In the genomic region with DNA sequence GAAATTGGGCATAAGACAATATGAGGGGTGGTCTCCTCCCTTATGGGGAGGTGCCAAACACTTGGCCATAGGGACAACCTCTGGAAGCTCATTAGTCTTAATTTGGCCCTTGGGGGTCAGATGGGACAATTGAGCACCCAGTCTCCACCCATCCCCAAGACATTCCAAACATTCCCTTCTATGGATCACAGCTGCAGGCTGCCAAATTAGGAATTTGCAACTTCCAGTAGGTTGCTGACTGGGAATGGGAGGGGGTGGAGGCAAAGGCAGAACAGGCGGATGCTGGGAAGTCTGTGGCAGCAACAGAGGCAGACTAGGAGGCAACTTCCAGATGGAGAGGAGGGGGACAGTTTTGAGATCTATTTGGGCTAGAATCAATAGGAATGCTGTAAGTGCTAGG, we compare ENCODE assay signal across 9 cellular contexts. TPM values are rescaled to one million over a fixed set of nuclear protein-coding genes. Genes with fewer than 3 reads are reported as not detected.
DNase-seq lines count a peak whose midpoint lies in the region; TF ChIP-seq lines count a peak whose summit lies in the region.
"Had no signal": no experiment of that assay in that cellular context is flagged by ENCODE, and none has a peak within 500 bp of the region (broad histone marks: within the 10 kb centered on the region; RNA-seq: fewer than 3 reads in every experiment).

No MANE protein-coding gene starts in this region.

- DNase-seq in BJ (ENCODE audit: low read depth) (peak; percentile 57), LHCN-M2 (ENCODE audit: low read depth) (peak; percentile 78), epithelial cell of esophagus (ENCODE audit: low read depth) (peak; percentile 52), nephron progenitor cell (peak; percentile 8), OCI-M1 (lab: John Stamatoyannopoulos, UW) (no peak), mucosa of gallbladder (ENCODE audit: low spot score) (no peak), GOT3 (lab: John Stamatoyannopoulos, UW) (no peak)
- DNase-seq in activated T-cell treated with anti-CD3 and anti-CD28 coated beads, Interleukin-2, amount 50 U/mL, for 48 hours: no peak
- DNase-seq: NCI-H1930 had no signal

- no peak for TF ChIP-seq CTCF in BJ (IDR thresholded peaks at IDR 0.05; ENCODE audit: insufficient read depth, low read depth, low read length)
- TF ChIP-seq CTCF in epithelial cell of esophagus (IDR thresholded peaks at IDR 0.05; ENCODE audit: insufficient read depth, low read depth, low read length, missing control alignments): no peak
- TF ChIP-seq CTCF in nephron progenitor cell (IDR thresholded peaks at IDR 0.05): no peak

- H3K9me3 Mint-ChIP-seq in nephron progenitor cell: no peaks in the 10 kb centered on the region

- CTCF ChIA-PET in BJ (lab: Yijun Ruan, JAX): interaction anchor here (0.9 to 2.1 kb wide), 5 partner anchors 9 to 96 kb away, joined by 3 to 6 read pairs (median 4); a partner anchor contains a TSS

- H3K27me3 ChIP-seq in BJ (ENCODE audit: control insufficient read depth, insufficient read depth, low read length): no peaks in the 10 kb centered on the region

- peaks cover 52% of the 10 kb centered on the region for H3K4me1 Mint-ChIP-seq in nephron progenitor cell

- no peak overlapping the region for H3K4me3 Mint-ChIP-seq in nephron progenitor cell

- no peak overlapping the region for H3K27ac Mint-ChIP-seq in nephron progenitor cell

- H3K36me3 ChIP-seq in BJ (ENCODE audit: control insufficient read depth, insufficient read depth, low read length): peaks cover 3% of the 10 kb centered on the region; the same call in 1 of the 2 replicates

- POLR2A ChIA-PET in BJ (lab: Charles Lee): no interaction called here

- H3K36me3 Mint-ChIP-seq in nephron progenitor cell (ENCODE audit: low read depth): peaks cover 18% of the 10 kb centered on the region

- H3K4me3 ChIP-seq in BJ (ENCODE audit: low read depth, low read length) (no peak overlapping the region), epithelial cell of esophagus (ENCODE audit: low read length) (no peak overlapping the region)

- H3K27me3 Mint-ChIP-seq in nephron progenitor cell (ENCODE audit: low read depth, poor library complexity): peaks cover 4% of the 10 kb centered on the region

RNA-seq across cellular contexts. Expression of a gene that starts 1.4 kb away (rescaled TPM):
- 86.1 and 99.6 TPM in 2 replicates for polyA plus RNA-seq in BJ (2011; rRNA removed)
- polyA minus RNA-seq in BJ (2011; rRNA and poly(A)+ RNA removed): 28.5 and 32.1 TPM in 2 replicates
- 111 and 150 TPM in 2 replicates for total RNA-seq in LHCN-M2 (2014; rRNA removed)
- polyA plus RNA-seq in LHCN-M2 (2012): 95.0 TPM
- 57.2 TPM for total RNA-seq in mucosa of gallbladder

RNA-seq across cellular contexts. Expression of a gene that starts 56.9 kb away (rescaled TPM):
- 5.1 and 9.4 TPM in 2 replicates for polyA plus RNA-seq in BJ (2011; rRNA removed)
- 4.1 and 4.7 TPM in 2 replicates for polyA minus RNA-seq in BJ (2011; rRNA and poly(A)+ RNA removed)
- total RNA-seq in LHCN-M2 (2014; rRNA removed) (7.1 and 10.7 TPM in 2 replicates), mucosa of gallbladder (11.0 TPM)
- 3.7 TPM for polyA plus RNA-seq in LHCN-M2 (2012)

Comparison
In these comparisons a context has a peak if more than half of its experiments do, and no peak if none do; other contexts are left out.
1. DNase-seq: peak in BJ (single experiment), LHCN-M2 (single experiment), epithelial cell of esophagus (single experiment) and nephron progenitor cell (single experiment); none in OCI-M1 (single experiment), mucosa of gallbladder (single experiment), GOT3 (single experiment) and activated T-cell treated with anti-CD3 and anti-CD28 coated beads, Interleukin-2, amount 50 U/mL, for 48 hours (0 of 2).